24 cellular contexts compared by ENCODE assay signal in the genomic region with DNA sequence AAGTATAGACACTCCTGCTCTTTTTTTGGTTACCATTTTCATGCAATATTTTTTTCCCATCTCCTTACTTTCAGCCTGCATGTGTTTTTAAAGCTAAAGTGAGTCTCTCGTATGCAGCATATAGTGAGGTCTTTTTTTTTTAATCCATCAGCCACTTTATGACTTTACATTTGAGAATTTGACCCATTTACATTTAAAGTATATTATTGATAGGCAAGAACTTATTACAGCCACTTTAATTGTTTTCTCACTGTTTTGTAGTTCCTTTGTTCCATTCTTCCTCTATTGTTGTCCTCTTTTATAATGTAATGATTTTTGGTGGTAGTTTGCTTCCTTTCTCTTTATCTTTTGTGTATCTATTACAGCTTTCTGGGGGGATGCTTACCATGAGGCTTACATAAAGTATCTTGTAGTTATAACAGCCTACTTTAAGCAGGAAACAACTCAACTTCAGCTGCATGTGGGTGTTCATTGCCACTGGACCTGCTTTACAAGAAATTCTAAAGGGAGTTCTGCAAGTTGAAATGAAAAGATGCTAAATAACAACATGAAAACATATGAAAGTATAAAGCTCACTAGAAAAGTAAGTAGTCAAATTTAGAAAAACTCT.
DNase-seq lines count a peak whose midpoint lies in the region; ATAC-seq, FAIRE-seq and TF ChIP-seq lines count a peak whose summit lies in the region.
"Had no signal": no experiment of that assay in that cellular context is flagged by ENCODE, and none has a peak within 500 bp of the region (broad histone marks: within the 10 kb centered on the region; RNA-seq: fewer than 3 reads in every experiment).

No MANE protein-coding gene starts in this region.

- H3K4me1 Mint-ChIP-seq in activated CD8-positive, alpha-beta memory T cell treated with anti-CD3 and anti-CD28 coated beads, Interleukin-2, amount 10 ng/mL, durations not matched to agents 7 days and 5 days = peaks cover 27% of the 10 kb centered on the region
- H3K4me1 Mint-ChIP-seq in activated naive CD8-positive, alpha-beta T cell treated with anti-CD3 and anti-CD28 coated beads for 36 hours = peaks cover 43% of the 10 kb centered on the region

- no peak for ATAC-seq in activated CD8-positive, alpha-beta memory T cell treated with anti-CD3 and anti-CD28 coated beads, Interleukin-2, amount 10 ng/mL, durations not matched to agents 7 days and 5 days
- no peak for ATAC-seq in HG03095 (IDR thresholded peaks at IDR 0.05; ENCODE audit: unreplicated experiment)
- ATAC-seq in HG03108 (IDR thresholded peaks at IDR 0.05; ENCODE audit: unreplicated experiment) = no peak
- ATAC-seq: A549, Right ventricle myocardium inferior had no signal

- H4K20me1 ChIP-seq in MM.1S (ENCODE audit: insufficient read depth, low read length) = no peaks in the 10 kb centered on the region
- H4K20me1 ChIP-seq: BLaER1 had no signal

- DNase-seq in activated CD8-positive, alpha-beta memory T cell treated with anti-CD3 and anti-CD28 coated beads, Interleukin-2, amount 10 ng/mL, durations not matched to agents 7 days and 5 days = no peak
- no peak for DNase-seq in activated CD8-positive, alpha-beta memory T cell treated with anti-CD3 and anti-CD28 coated beads, Interleukin-2, amount 50 U/mL, for 4 hours
- no peak for DNase-seq in GM12892 (ENCODE audit: insufficient read length)
- no peak for DNase-seq in MM.1S
- DNase-seq in activated naive CD8-positive, alpha-beta T cell treated with anti-CD3 and anti-CD28 coated beads for 36 hours = no peak
- DNase-seq in erythroblast (lab: John Stamatoyannopoulos, UW) = no peak
- DNase-seq: CD4-positive, alpha-beta memory T cell; GF-D8; HFFc6; IMR-90; Kasumi-1; MG63; NCI-H1092; NCI-H146; NCI-H2081; NCI-H446 treated with DMSO at 0.1 percent for 48 hours; NK-92 treated with Interleukin-12 subunit alpha and Interleukin-12 subunit beta, amount 100 ng/mL, for 24 hours had no signal

- peaks cover 28% of the 10 kb centered on the region for H3F3A ChIP-seq in MM.1S (ENCODE audit: insufficient read depth, low read length)

- peaks cover 23% of the 10 kb centered on the region for H3K79me2 ChIP-seq in MM.1S (ENCODE audit: low read length)

- H3K27me3 Mint-ChIP-seq in activated CD8-positive, alpha-beta memory T cell treated with anti-CD3 and anti-CD28 coated beads, Interleukin-2, amount 10 ng/mL, durations not matched to agents 7 days and 5 days = no peaks in the 10 kb centered on the region
- H3K27me3 Mint-ChIP-seq in activated naive CD8-positive, alpha-beta T cell treated with anti-CD3 and anti-CD28 coated beads for 36 hours = no peaks in the 10 kb centered on the region
- H3K27me3 Mint-ChIP-seq: CD4-positive, alpha-beta memory T cell had no signal

- H3K9me3 ChIP-seq in MM.1S (replicated peaks; ENCODE audit: insufficient read depth, low read length) = no peaks in the 10 kb centered on the region
- H3K9me3 ChIP-seq: A549 had no signal

- TF ChIP-seq POLR2A in GM12892 (IDR thresholded peaks at IDR 0.05; ENCODE audit: low read depth, low read length) (no peak), erythroblast (IDR thresholded peaks at IDR 0.05; ENCODE audit: low read length) (no peak)

- no peak overlapping the region for H3K4me2 ChIP-seq in MM.1S (ENCODE audit: low read depth, low read length)
- H3K4me2 ChIP-seq: A549 had no signal

- CTCF ChIA-PET in activated CD8-positive, alpha-beta memory T cell treated with anti-CD3 and anti-CD28 coated beads, Interleukin-2, amount 10 ng/mL, durations not matched to agents 7 days and 5 days (lab: Charles Lee) = interaction anchor here (0.7 to 13.4 kb wide), 25 partner anchors 8 to 240 kb away, joined by 3 to 273 read pairs (median 6); a partner anchor contains a TSS

- no peaks in the 10 kb centered on the region for H3K27me3 ChIP-seq in MM.1S (replicated peaks; ENCODE audit: insufficient read depth, low read length)
- H3K27me3 ChIP-seq: BLaER1, MG63 had no signal

- FAIRE-seq in GM12892 (lab: Jason Lieb, UNC) = peak; percentile 21
- FAIRE-seq: A549, HTR-8/SVneo, RCC 7860 had no signal

- no peak overlapping the region for H2AFZ ChIP-seq in MM.1S (ENCODE audit: low read length)

- H3K27ac ChIP-seq in MM.1S (ENCODE audit: low read length) = peak overlapping the region; percentile 82; the same call in 1 of the 2 replicates
- H3K27ac ChIP-seq: A549, BLaER1 had no signal

- H3K4me3 Mint-ChIP-seq in activated CD8-positive, alpha-beta memory T cell treated with anti-CD3 and anti-CD28 coated beads, Interleukin-2, amount 10 ng/mL, durations not matched to agents 7 days and 5 days = no peak overlapping the region
- H3K4me3 Mint-ChIP-seq in activated naive CD8-positive, alpha-beta T cell treated with anti-CD3 and anti-CD28 coated beads for 36 hours = no peak overlapping the region
- H3K4me3 Mint-ChIP-seq: CD4-positive, alpha-beta memory T cell; HFFc6 had no signal

- peak overlapping the region; percentile 48 for H3K27ac Mint-ChIP-seq in activated CD8-positive, alpha-beta memory T cell treated with anti-CD3 and anti-CD28 coated beads, Interleukin-2, amount 10 ng/mL, durations not matched to agents 7 days and 5 days
- peak overlapping the region; percentile 61 for H3K27ac Mint-ChIP-seq in activated naive CD8-positive, alpha-beta T cell treated with anti-CD3 and anti-CD28 coated beads for 36 hours
- H3K27ac Mint-ChIP-seq: HFFc6 had no signal

- no peaks in the 10 kb centered on the region for H3K9me2 ChIP-seq in MM.1S (replicated peaks; ENCODE audit: insufficient read depth, low read length)

- peaks cover 53% of the 10 kb centered on the region for H3K4me1 ChIP-seq in MM.1S (ENCODE audit: low read length)
- H3K4me1 ChIP-seq: A549 had no signal

- no peak overlapping the region for H3K9ac ChIP-seq in MM.1S (ENCODE audit: low read length)
- H3K9ac ChIP-seq: BLaER1 had no signal

- H3K36me3 ChIP-seq in MM.1S (replicated peaks; ENCODE audit: insufficient read depth, low read length) = 0 out of 2 replicates have a peak, but pooled peaks cover 3% of the 10 kb centered on the region
- H3K36me3 ChIP-seq: BLaER1, MG63 had no signal

- H3K4me3 ChIP-seq in MM.1S (ENCODE audit: low read length) = no peak overlapping the region
- H3K4me3 ChIP-seq: A549, BLaER1, MG63 had no signal

- H3K36me3 Mint-ChIP-seq in activated CD8-positive, alpha-beta memory T cell treated with anti-CD3 and anti-CD28 coated beads, Interleukin-2, amount 10 ng/mL, durations not matched to agents 7 days and 5 days = peaks cover 30% of the 10 kb centered on the region
- peaks cover 23% of the 10 kb centered on the region for H3K36me3 Mint-ChIP-seq in activated naive CD8-positive, alpha-beta T cell treated with anti-CD3 and anti-CD28 coated beads for 36 hours

- TF ChIP-seq CTCF in MM.1S (IDR thresholded peaks at IDR 0.05; ENCODE audit: low read length) = no peak

- H3K9me3 Mint-ChIP-seq in activated CD8-positive, alpha-beta memory T cell treated with anti-CD3 and anti-CD28 coated beads, Interleukin-2, amount 10 ng/mL, durations not matched to agents 7 days and 5 days (ENCODE audit: low read depth) = peaks cover 18% of the 10 kb centered on the region
- H3K9me3 Mint-ChIP-seq in activated naive CD8-positive, alpha-beta T cell treated with anti-CD3 and anti-CD28 coated beads for 36 hours = peaks cover 18% of the 10 kb centered on the region
